In the genomic region with DNA sequence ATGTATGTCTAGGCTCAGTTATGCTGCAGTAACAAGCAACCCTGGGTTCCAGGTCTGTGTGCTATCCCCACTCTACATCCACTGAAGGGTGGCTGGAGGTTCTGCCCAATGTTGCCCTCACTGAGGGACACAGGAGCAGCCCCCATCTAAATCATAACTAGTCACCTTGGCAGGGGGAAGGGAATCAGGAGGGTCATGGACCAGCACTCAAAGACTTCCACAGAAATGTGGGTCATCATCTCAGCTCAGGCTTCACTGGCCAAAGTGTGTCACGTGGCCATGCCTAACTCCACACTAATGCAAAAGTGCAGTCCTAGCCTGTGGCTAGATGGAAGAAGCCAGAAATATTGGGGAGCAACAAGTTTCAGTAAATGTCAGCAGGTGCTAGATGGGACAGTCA, we compare ENCODE assay signal across 20 cellular contexts.
DNase-seq lines count a peak whose midpoint lies in the region; ATAC-seq, FAIRE-seq and TF ChIP-seq lines count a peak whose summit lies in the region.
"Had no signal": no experiment of that assay in that cellular context is flagged by ENCODE, and none has a peak within 500 bp of the region (broad histone marks: within the 10 kb centered on the region; RNA-seq: fewer than 3 reads in every experiment).

No MANE protein-coding gene starts in this region.

- FAIRE-seq in A549 (lab: Jason Lieb, UNC): peak; percentile 28
- no peak for FAIRE-seq in H1 (lab: Jason Lieb, UNC)
- FAIRE-seq: A204.1, D721Med, G401.6, GM12891, GM18507, HTR-8/SVneo had no signal

- H2BK20ac ChIP-seq in H1 (ENCODE audit: low read length): no peak overlapping the region

- 0% methylated on average over 1 of the region's 1 CpG for WGBS in A549 (ENCODE audit: missing lambda C conversion rate)
- 93% methylated on average over 1 of the region's 1 CpG; no CpG with 5 or more reads in 1 of the 2 experiments for WGBS in H1 (ENCODE audit: extremely low coverage in 1 of 2, insufficient coverage in 1 of 2, insufficient read length in 1 of 2, insufficient replicate concordance in 2 of 2, low coverage in 1 of 2, low lambda C conversion rate in 2 of 2, missing lambda C conversion rate in 1 of 2), 2 experiments

- no peak overlapping the region for H3K4ac ChIP-seq in H1 (replicated peaks; ENCODE audit: insufficient read length, low read depth, low read length)

- no peak overlapping the region for H3K18ac ChIP-seq in H1 (ENCODE audit: extremely low read depth, low read length)

- no peak for TF ChIP-seq POLR2A in A549 (IDR thresholded peaks at IDR 0.05; ENCODE audit: low read length)
- TF ChIP-seq POLR2A in H1 (IDR thresholded peaks at IDR 0.05; ENCODE audit: control extremely low read depth in 1 of 2, low read depth in 2 of 2, low read length in 2 of 2): no peak

- no peak overlapping the region for H3K9ac ChIP-seq in H1 (replicated peaks in 1 of 4; ENCODE audit: extremely low read depth in 1 of 4, low read depth in 3 of 4, low read length in 3 of 4)

- H2AFZ ChIP-seq in H1 (ENCODE audit: low read length): 0 out of 2 replicates have a peak overlapping the region, but pooled peaks have one; percentile 26

- H3K4me3 ChIP-seq in A549 (no peak overlapping the region), H1 (ENCODE audit: extremely low read depth in 1 of 4, insufficient read depth in 2 of 4, low read depth in 3 of 4, low read length in 4 of 4) (no peak overlapping the region)

- H3K4me1 Mint-ChIP-seq in activated T-cell treated with anti-CD3 and anti-CD28 coated beads, Interleukin-2, amount 50 U/mL, for 4 hours (ENCODE audit: low read depth): no peaks in the 10 kb centered on the region
- H3K4me1 Mint-ChIP-seq: H9, IgD-negative memory B cell had no signal

- no peaks in the 10 kb centered on the region for H3K23me2 ChIP-seq in H1 (ENCODE audit: low read depth, low read length)

- no peak overlapping the region for H2BK5ac ChIP-seq in H1 (ENCODE audit: low read depth, low read length)

- no peaks in the 10 kb centered on the region for H3K79me1 ChIP-seq in H1 (ENCODE audit: low read depth, low read length)

- peaks cover 6% of the 10 kb centered on the region for H3K27me3 Mint-ChIP-seq in activated T-cell treated with anti-CD3 and anti-CD28 coated beads, Interleukin-2, amount 50 U/mL, for 4 hours (ENCODE audit: low read depth)
- H3K27me3 Mint-ChIP-seq: IgD-negative memory B cell had no signal

- no peak overlapping the region for H4K91ac ChIP-seq in H1 (replicated peaks; ENCODE audit: insufficient read length, low read length)

- H3K14ac ChIP-seq in H1 (ENCODE audit: insufficient read length): no peak overlapping the region

- H3K9me3 ChIP-seq in A549: no peaks in the 10 kb centered on the region
- no peaks in the 10 kb centered on the region; a peak in 1 of 4 replicates for H3K9me3 ChIP-seq in H1 (ENCODE audit: insufficient read depth in 2 of 2, low read depth in 1 of 2, low read length in 1 of 2)

- H4K5ac ChIP-seq in H1 (ENCODE audit: insufficient read length, low read depth, low read length): no peak overlapping the region

- H4K8ac ChIP-seq in H1 (ENCODE audit: extremely low read depth, insufficient read depth, low read length): no peak overlapping the region

- no peak overlapping the region for H2AK5ac ChIP-seq in H1 (ENCODE audit: low read depth, low read length)

- peaks cover 32% of the 10 kb centered on the region for H3K9me3 Mint-ChIP-seq in activated T-cell treated with anti-CD3 and anti-CD28 coated beads, Interleukin-2, amount 50 U/mL, for 4 hours

- no peaks in the 10 kb centered on the region for H3K36me3 ChIP-seq in H1 (ENCODE audit: control insufficient read depth in 2 of 4, insufficient read depth in 4 of 4, low read length in 3 of 4)

- POLR2A ChIA-PET in A549 (lab: Yijun Ruan, JAX): no interaction called here
- POLR2A ChIA-PET in H1 (lab: Charles Lee; ENCODE audit: partially characterized antibody): no interaction called here

- H3K36me3 Mint-ChIP-seq in activated T-cell treated with anti-CD3 and anti-CD28 coated beads, Interleukin-2, amount 50 U/mL, for 4 hours (ENCODE audit: insufficient read depth): no peaks in the 10 kb centered on the region
- H3K36me3 Mint-ChIP-seq: IgD-negative memory B cell had no signal

- no peaks in the 10 kb centered on the region for H3K79me2 ChIP-seq in H1 (ENCODE audit: control insufficient read depth in 1 of 2, insufficient read depth in 2 of 2, low read length in 2 of 2)

- H2BK120ac ChIP-seq in H1 (replicated peaks; ENCODE audit: low read depth, low read length): no peak overlapping the region

- TF ChIP-seq EP300 in A549 (IDR thresholded peaks at IDR 0.05) (no peak), H1 (IDR thresholded peaks at IDR 0.05; ENCODE audit: borderline replicate concordance in 1 of 2, low read depth in 2 of 2, low read length in 2 of 2) (no peak)

- no peak overlapping the region for H2BK12ac ChIP-seq in H1 (ENCODE audit: low read depth, low read length)

- H3K23ac ChIP-seq in H1 (ENCODE audit: insufficient read length): no peak overlapping the region

- no peaks in the 10 kb centered on the region for H4K20me1 ChIP-seq in H1 (replicated peaks in 1 of 2; ENCODE audit: control insufficient read depth in 1 of 2, insufficient read depth in 2 of 2, low read length in 2 of 2)

- TF ChIP-seq RAD21 in A549 (conservative IDR thresholded peaks at IDR 0.05 in 1 of 2, IDR thresholded peaks at IDR 0.05 in 1 of 2) (no peak), H1 (IDR thresholded peaks at IDR 0.05 in 1 of 2, conservative IDR thresholded peaks at IDR 0.05 in 1 of 2; ENCODE audit: low read depth in 2 of 2, low read length in 2 of 2) (no peak)

- H3K4me2 ChIP-seq in A549: no peak overlapping the region
- no peak overlapping the region for H3K4me2 ChIP-seq in H1 (ENCODE audit: insufficient read depth in 1 of 2, low read depth in 2 of 2, low read length in 2 of 2)

- no peak overlapping the region for H3K56ac ChIP-seq in H1 (replicated peaks; ENCODE audit: insufficient read length, low read depth, low read length)

- H3K27me3 ChIP-seq in H1 (replicated peaks in 1 of 4; ENCODE audit: control insufficient read depth in 3 of 4, extremely low read depth in 1 of 4, insufficient read depth in 3 of 4, low read length in 3 of 4): no peaks in the 10 kb centered on the region

- DNase-seq in A549 (ENCODE audit: low read depth in 1 of 2, low spot score in 1 of 2) (no peak), H1 (ENCODE audit: low read depth in 1 of 2, low spot score in 2 of 2) (no peak), mesenteric fat pad (ENCODE audit: low spot score) (peak; percentile 41), ureter (ENCODE audit: low spot score) (peak; percentile 15), NCI-H524 treated with DMSO at 0.1 percent for 48 hours (lab: John Stamatoyannopoulos, UW) (no peak)
- no peak for DNase-seq in activated T-cell treated with anti-CD3 and anti-CD28 coated beads, Interleukin-2, amount 50 U/mL, for 4 hours
- DNase-seq: AML-193; Caco-2; CD4-positive, alpha-beta T cell; GOT3; H9 had no signal

- H3K4me1 ChIP-seq in A549 (no peaks in the 10 kb centered on the region), H1 (replicated peaks in 1 of 4; ENCODE audit: control insufficient read depth in 3 of 4, insufficient read depth in 4 of 4, low read length in 3 of 4) (no peaks in the 10 kb centered on the region)
- H3K4me1 ChIP-seq: Caco-2 had no signal

- TF ChIP-seq CTCF in A549 (IDR thresholded peaks at IDR 0.05) (no peak), H1 (IDR thresholded peaks at IDR 0.05; ENCODE audit: control extremely low read depth in 1 of 3, insufficient read depth in 1 of 3, low read depth in 1 of 3, low read length in 3 of 3) (no peak)

- ATAC-seq in A549 (no peak), GM18498 (IDR thresholded peaks at IDR 0.05; ENCODE audit: unreplicated experiment) (no peak)
- ATAC-seq in activated T-cell treated with anti-CD3 and anti-CD28 coated beads, Interleukin-2, amount 50 U/mL, for 4 hours: no peak

- no peak overlapping the region for H3K27ac ChIP-seq in A549
- no peak overlapping the region for H3K27ac ChIP-seq in H1 (ENCODE audit: low read depth, low read length)
- H3K27ac ChIP-seq: C4-2B had no signal

- H3K4me3 Mint-ChIP-seq in activated T-cell treated with anti-CD3 and anti-CD28 coated beads, Interleukin-2, amount 50 U/mL, for 4 hours: no peak overlapping the region
- H3K4me3 Mint-ChIP-seq: CD4-positive, alpha-beta T cell; H9; IgD-negative memory B cell had no signal

- CTCF ChIA-PET in A549 (lab: Yijun Ruan, JAX) (interaction anchor here (0.6 to 1.0 kb wide), 3 partner anchors 38 to 1523 kb away, joined by 3 to 4 read pairs (median 3); no protein-coding TSS in a partner anchor), H1 (lab: Charles Lee; ENCODE audit: partially characterized antibody) (interaction anchor here (0.7 kb wide), 1 partner anchor 16 kb away, joined by 4 read pairs; no protein-coding TSS in a partner anchor)

- H2BK15ac ChIP-seq in H1 (ENCODE audit: low read length): no peak overlapping the region

TF ChIP-seq in A549, 52 proteins besides CTCF, POLR2A, EP300 and RAD21 (continues in another document):
- TF ChIP-seq MAZ (IDR thresholded peaks at IDR 0.05; ENCODE audit: borderline replicate concordance, low read depth, low read length) (no peak), FOSL2 (IDR thresholded peaks at IDR 0.05) (no peak), FOSL2 (CRISPR knock-in tag; IDR thresholded peaks at IDR 0.05) (no peak), SREBF2 (IDR thresholded peaks at IDR 0.05) (no peak), SMC3 (IDR thresholded peaks at IDR 0.05) (no peak)

TF ChIP-seq in H1, 55 proteins besides CTCF, POLR2A, EP300 and RAD21:
- TF ChIP-seq HDAC6 (IDR thresholded peaks at IDR 0.05; ENCODE audit: low read depth, low read length) (no peak), GTF2F1 (IDR thresholded peaks at IDR 0.05; ENCODE audit: borderline replicate concordance, low read depth, low read length) (no peak)

Comparison
In these comparisons a context has a peak if more than half of its experiments do, and no peak if none do; other contexts are left out.
1. DNase-seq: peak in mesenteric fat pad (single experiment) and ureter (single experiment); none in A549 (0 of 2), H1 (0 of 2), NCI-H524 treated with DMSO at 0.1 percent for 48 hours (single experiment) and activated T-cell treated with anti-CD3 and anti-CD28 coated beads, Interleukin-2, amount 50 U/mL, for 4 hours (single experiment).